In the genomic region with DNA sequence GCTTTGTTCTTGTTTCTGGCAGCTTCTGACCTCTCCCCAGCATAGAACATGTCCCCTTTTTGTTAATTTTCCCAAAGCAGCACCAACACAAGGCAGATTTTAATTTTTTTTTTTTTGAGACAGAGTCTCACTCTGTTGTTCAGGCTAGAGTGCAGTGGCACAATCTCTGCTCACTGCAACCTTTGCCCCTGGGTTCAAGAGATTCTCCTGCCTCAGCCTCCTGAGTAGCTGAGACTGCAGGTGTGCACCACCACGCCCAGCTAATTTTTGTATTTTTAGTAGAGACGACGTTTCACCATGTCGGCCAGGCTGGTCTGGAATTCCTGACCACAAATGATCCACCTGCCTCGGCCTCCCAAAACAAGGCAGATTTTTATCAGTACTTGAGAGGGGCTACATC, we compare ENCODE assay signal across 18 cellular contexts. TPM values are rescaled to one million over a fixed set of nuclear protein-coding genes. Genes with fewer than 3 reads are reported as not detected.
A peak's percentile ranks its signal among the peaks of the same experiment; 100 is the strongest.
DNase-seq lines count a peak whose midpoint lies in the region; ATAC-seq, FAIRE-seq and TF ChIP-seq lines count a peak whose summit lies in the region.
"Not testable (repeated sequence)": the region's sequence is repeated elsewhere in the genome, so short reads cannot be mapped to it uniquely, and the experiment has no call there.
"Had no signal": no experiment of that assay in that cellular context is flagged by ENCODE, and none has a peak within 500 bp of the region (broad histone marks: within the 10 kb centered on the region; RNA-seq: fewer than 3 reads in every experiment).

No MANE protein-coding gene starts in this region.

- H3K27ac ChIP-seq in BLaER1; H9 (ENCODE audit: insufficient read length, low read depth, low read length): not testable (repeated sequence)
- H3K27ac ChIP-seq in RWPE2 (ENCODE audit: poor library complexity, severe bottlenecking), result peak overlapping the region; percentile 86
- H3K27ac ChIP-seq in small intestine (ENCODE audit: low read depth in 1 of 2, low read length in 1 of 2), result peak overlapping the region; percentile 56 to 87

- CTCF ChIA-PET in activated CD8-positive, alpha-beta T cell treated with anti-CD3 and anti-CD28 coated beads for 36 hours (lab: Charles Lee), result interaction anchor here (1.1 to 6.0 kb wide), 2 partner anchors 9 to 24 kb away, joined by 3 to 29 read pairs; a partner anchor contains a TSS

- ATAC-seq in RWPE2 (ENCODE audit: low read depth); activated CD8-positive, alpha-beta T cell treated with anti-CD3 and anti-CD28 coated beads for 36 hours; effector memory CD8-positive, alpha-beta T cell (replicated peaks); memory B cell (ENCODE audit: low read depth): not testable (repeated sequence)

- not testable (repeated sequence) for TF ChIP-seq CTCF in H9 (conservative IDR thresholded peaks at IDR 0.05); RWPE2 (IDR thresholded peaks at IDR 0.05; ENCODE audit: poor library complexity, severe bottlenecking); activated CD8-positive, alpha-beta T cell treated with anti-CD3 and anti-CD28 coated beads for 36 hours (IDR thresholded peaks at IDR 0.05)

- intact Hi-C loops in activated CD8-positive, alpha-beta T cell treated with anti-CD3 and anti-CD28 coated beads for 36 hours (cut with micrococcal nuclease), result loop anchor here (10.0 kb wide), 1 partner anchor 63 kb away; a partner anchor contains a TSS

- not testable (repeated sequence) for H3K4me3 ChIP-seq in BLaER1; RWPE2 (ENCODE audit: severe bottlenecking)
- peak overlapping the region in 1 of 2 donors; percentile 93 for H3K4me3 ChIP-seq in small intestine (ENCODE audit: low read depth in 1 of 2, low read length in 2 of 2)

- not testable (repeated sequence) for H2BK120ac ChIP-seq in H9 (ENCODE audit: low read depth, low read length, poor library complexity, severe bottlenecking)

- not testable (repeated sequence) for H2BK15ac ChIP-seq in H9 (ENCODE audit: low read depth, low read length)

- H3K79me2 ChIP-seq in H9 (ENCODE audit: insufficient read depth, low read length), result not testable (repeated sequence)

- WGBS in H9 (ENCODE audit: extremely low coverage, insufficient read length, low lambda C conversion rate), result no CpG with 5 or more reads among the region's 5 CpGs
- WGBS in small intestine, 3 donors, result 30 to 71% (median 58%) methylated on average over 5 of the region's 5 CpGs

- H3K23ac ChIP-seq in H9 (ENCODE audit: insufficient read length, low read depth, low read length), result not testable (repeated sequence)

- peaks cover 34% of the 10 kb centered on the region for H3K4me1 ChIP-seq in BLaER1
- H3K4me1 ChIP-seq in H9 (ENCODE audit: insufficient read depth, low read length); RWPE2 (ENCODE audit: insufficient read depth, poor library complexity, severe bottlenecking); small intestine (ENCODE audit: control insufficient read depth in 2 of 2, insufficient read depth in 1 of 2, low read depth in 1 of 2, low read length in 1 of 2): not testable (repeated sequence)

- H3K4ac ChIP-seq in H9 (ENCODE audit: low read depth, low read length), result not testable (repeated sequence)

- H3K23me2 ChIP-seq in H9 (ENCODE audit: insufficient read length, low read depth, low read length, poor library complexity, severe bottlenecking), result peaks cover 10% of the 10 kb centered on the region

- H4K5ac ChIP-seq in H9 (ENCODE audit: insufficient read length, low read depth, low read length), result not testable (repeated sequence)

- not testable (repeated sequence) for H2BK12ac ChIP-seq in H9 (ENCODE audit: insufficient read length, low read depth, low read length)

- peaks cover 6 to 14% (median 7%) of the 10 kb centered on the region in 3 experiments; a peak in 5 of 7 replicates for H3K36me3 Mint-ChIP-seq in H9 (ENCODE audit: insufficient read depth in 1 of 3, low read depth in 3 of 3)
- peaks cover 23% of the 10 kb centered on the region for H3K36me3 Mint-ChIP-seq in activated CD8-positive, alpha-beta T cell treated with anti-CD3 and anti-CD28 coated beads for 36 hours (ENCODE audit: low read depth)
- H3K36me3 Mint-ChIP-seq in activated naive CD8-positive, alpha-beta T cell; memory B cell: not testable (repeated sequence)
- H3K36me3 Mint-ChIP-seq in effector memory CD8-positive, alpha-beta T cell (ENCODE audit: insufficient read depth), result peaks cover 21% of the 10 kb centered on the region

- H4K20me1 ChIP-seq in BLaER1, result peaks cover 37% of the 10 kb centered on the region
- not testable (repeated sequence) for H4K20me1 ChIP-seq in H9 (ENCODE audit: control insufficient read depth, insufficient read depth, insufficient read length)

- H2AFZ ChIP-seq in H9 (ENCODE audit: low read length), result not testable (repeated sequence)

- not testable (repeated sequence) for DNase-seq in H9; RWPE2 (ENCODE audit: low spot score); activated CD8-positive, alpha-beta T cell treated with anti-CD3 and anti-CD28 coated beads for 36 hours; effector memory CD8-positive, alpha-beta T cell
- DNase-seq in memory B cell (ENCODE audit: low spot score in 2 of 2) (peak in 1 of 2 donors; percentile 8), small intestine (peak; percentile 71)

- not testable (repeated sequence) for H3K18ac ChIP-seq in H9 (ENCODE audit: insufficient read length, low read depth, low read length)

- POLR2A ChIA-PET in activated CD8-positive, alpha-beta T cell treated with anti-CD3 and anti-CD28 coated beads for 36 hours (lab: Charles Lee), result interaction anchor here (4.8 kb wide), 1 partner anchor 9 kb away, joined by 35 read pairs; a partner anchor contains a TSS

- H3K27me3 ChIP-seq in BLaER1; H9 (ENCODE audit: insufficient read depth, low read length); RWPE2 (ENCODE audit: insufficient read depth, poor library complexity, severe bottlenecking); small intestine (ENCODE audit: control insufficient read depth in 2 of 2, insufficient read depth in 2 of 2, low read length in 2 of 2): not testable (repeated sequence)

- H3K4me1 Mint-ChIP-seq in H9, result peaks cover 13% of the 10 kb centered on the region in 2 experiments
- H3K4me1 Mint-ChIP-seq in activated CD8-positive, alpha-beta T cell treated with anti-CD3 and anti-CD28 coated beads for 36 hours (ENCODE audit: low read depth), result peaks cover 33% of the 10 kb centered on the region
- peaks cover 37% of the 10 kb centered on the region for H3K4me1 Mint-ChIP-seq in activated naive CD8-positive, alpha-beta T cell (ENCODE audit: low read depth)
- H3K4me1 Mint-ChIP-seq in effector memory CD8-positive, alpha-beta T cell (ENCODE audit: low read depth in 2 of 2), result peaks cover 21 to 24% of the 10 kb centered on the region in 2 donors
- H3K4me1 Mint-ChIP-seq in memory B cell, result peaks cover 18% of the 10 kb centered on the region

- H3T11ph ChIP-seq in H9 (ENCODE audit: low read length), result not testable (repeated sequence)

- H3K9me3 Mint-ChIP-seq in H9; activated CD8-positive, alpha-beta T cell treated with anti-CD3 and anti-CD28 coated beads for 36 hours; activated naive CD8-positive, alpha-beta T cell (ENCODE audit: low read depth); effector memory CD8-positive, alpha-beta T cell; memory B cell: not testable (repeated sequence)

- H2BK5ac ChIP-seq in H9 (ENCODE audit: insufficient read length, low read length), result not testable (repeated sequence)

- not testable (repeated sequence) for H4K91ac ChIP-seq in H9 (ENCODE audit: insufficient read length, low read depth, low read length)

- not testable (repeated sequence) for H4K8ac ChIP-seq in H9 (replicated peaks; ENCODE audit: insufficient read length, low read depth, low read length)

- not testable (repeated sequence) for H3K14ac ChIP-seq in H9 (ENCODE audit: insufficient read depth, low read length)

- H3K4me2 ChIP-seq in BLaER1, result peak overlapping the region; percentile 99; the same call in 1 of the 2 replicates
- not testable (repeated sequence) for H3K4me2 ChIP-seq in H9 (ENCODE audit: insufficient read depth, insufficient read length, low read length)

- peak overlapping the region in 1 of 3 experiments; percentile 77; a peak in 1 of 7 replicates for H3K27ac Mint-ChIP-seq in H9
- peak overlapping the region; percentile 3 for H3K27ac Mint-ChIP-seq in activated CD8-positive, alpha-beta T cell treated with anti-CD3 and anti-CD28 coated beads for 36 hours
- peak overlapping the region; percentile 78 for H3K27ac Mint-ChIP-seq in activated naive CD8-positive, alpha-beta T cell
- H3K27ac Mint-ChIP-seq in effector memory CD8-positive, alpha-beta T cell, result peak overlapping the region; percentile 31 to 93
- not testable (repeated sequence) for H3K27ac Mint-ChIP-seq in memory B cell

- not testable (repeated sequence) for H2AK5ac ChIP-seq in H9 (ENCODE audit: insufficient read length, low read length)

- H3K4me3 Mint-ChIP-seq in H9 (peak overlapping the region; percentile 12 to 16; a peak in 4 of 5 replicates), memory B cell (peak overlapping the region; percentile 27)
- peak overlapping the region; percentile 7 for H3K4me3 Mint-ChIP-seq in activated CD8-positive, alpha-beta T cell treated with anti-CD3 and anti-CD28 coated beads for 36 hours
- peak overlapping the region; percentile 100 for H3K4me3 Mint-ChIP-seq in activated naive CD8-positive, alpha-beta T cell
- H3K4me3 Mint-ChIP-seq in effector memory CD8-positive, alpha-beta T cell, result peak overlapping the region; percentile 27 to 97

- not testable (repeated sequence) for H3K79me1 ChIP-seq in H9 (ENCODE audit: insufficient read depth, low read depth, low read length, poor library complexity, severe bottlenecking)

- H3K56ac ChIP-seq in H9 (ENCODE audit: insufficient read length, low read depth, low read length), result not testable (repeated sequence)

- 0 out of 2 replicates have a peak overlapping the region, but pooled peaks have one; percentile 88 for H3K9ac ChIP-seq in BLaER1
- not testable (repeated sequence) for H3K9ac ChIP-seq in H9 (ENCODE audit: extremely low read depth, insufficient read length, low read length)

- peaks cover 11% of the 10 kb centered on the region for H3K27me3 Mint-ChIP-seq in H9 (ENCODE audit: low read depth)
- H3K27me3 Mint-ChIP-seq in activated CD8-positive, alpha-beta T cell treated with anti-CD3 and anti-CD28 coated beads for 36 hours; activated naive CD8-positive, alpha-beta T cell; effector memory CD8-positive, alpha-beta T cell; memory B cell: not testable (repeated sequence)

- not testable (repeated sequence) for H3K9me3 ChIP-seq in BLaER1; H9 (ENCODE audit: control insufficient read depth, low read depth, low read length); RWPE2 (ENCODE audit: severe bottlenecking); small intestine (ENCODE audit: control insufficient read depth, low read depth)

- H3K36me3 ChIP-seq in BLaER1, result peaks cover 29% of the 10 kb centered on the region
- H3K36me3 ChIP-seq in RWPE2 (ENCODE audit: low read depth), result peaks cover 10% of the 10 kb centered on the region; the same call in 1 of the 2 replicates
- H3K36me3 ChIP-seq in small intestine (ENCODE audit: control insufficient read depth in 2 of 2, insufficient read depth in 2 of 2, low read length in 2 of 2), result not testable (repeated sequence)

- FAIRE-seq in small intestine (lab: Jason Lieb, UNC), result not testable (repeated sequence)

- not testable (repeated sequence) for H2BK20ac ChIP-seq in H9 (ENCODE audit: low read depth, low read length, poor library complexity, severe bottlenecking)

RNA-seq across cellular contexts. Expression of a gene that starts 2.5 kb away (rescaled TPM):
- total RNA-seq in H9 (2021), result 42.3 and 44.0 TPM in 2 replicates
- total RNA-seq in activated CD8-positive, alpha-beta T cell treated with anti-CD3 and anti-CD28 coated beads for 36 hours, result 10 to 100 TPM; 37.5 to 42.4 TPM
- 100 to 1,000 TPM; 192 to 417 (median 404) TPM for polyA plus RNA-seq in small intestine

RNA-seq across cellular contexts. Expression of a gene that starts 7.6 kb away (rescaled TPM):
- 0.92 and 1.3 TPM in 2 replicates for total RNA-seq in H9 (2021)
- total RNA-seq in activated CD8-positive, alpha-beta T cell treated with anti-CD3 and anti-CD28 coated beads for 36 hours, result under 1 TPM in 1 of 2 experiments, not detected in 1; 0.52 TPM
- polyA plus RNA-seq in small intestine, result under 1 TPM in 1 of 3 donors, not detected in 2; 0.58 TPM
- total RNA-seq: cardiac muscle cell, G401, glomerular endothelial cell, kidney epithelial cell, lung microvascular endothelial cell, ovary, SJCRH30, smooth muscle cell, vagina had no signal
- polyA plus RNA-seq: ovary, smooth muscle cell had no signal

RNA-seq across cellular contexts. Expression of a gene that starts 9.6 kb away (rescaled TPM):
- 315 and 341 TPM in 2 replicates for total RNA-seq in H9 (2021)
- 100 to 1,000 TPM; 197 TPM for total RNA-seq in activated CD8-positive, alpha-beta T cell treated with anti-CD3 and anti-CD28 coated beads for 36 hours
- 100 to 1,000 TPM in 2 of 3 donors, 10 to 100 TPM in 1; 99.3 to 188 (median 171) TPM for polyA plus RNA-seq in small intestine

RNA-seq across cellular contexts. Expression of a gene that starts 10.1 kb away (rescaled TPM):
- 225 and 228 TPM in 2 replicates for total RNA-seq in H9 (2021)
- total RNA-seq in activated CD8-positive, alpha-beta T cell treated with anti-CD3 and anti-CD28 coated beads for 36 hours, result 100 to 1,000 TPM; 103 to 105 TPM
- polyA plus RNA-seq in small intestine, result 100 to 1,000 TPM; 477 to 668 (median 619) TPM

RNA-seq across cellular contexts. Expression of a gene that starts 16.7 kb away (rescaled TPM):
- total RNA-seq in H9 (2021), result 0.28 and 0.31 TPM in 2 replicates
- total RNA-seq in activated CD8-positive, alpha-beta T cell treated with anti-CD3 and anti-CD28 coated beads for 36 hours, result under 1 TPM in 1 of 2 experiments, not detected in 1; 0.23 TPM
- not detected for polyA plus RNA-seq in small intestine
- total RNA-seq: cardiac muscle cell, glomerular endothelial cell, HT1080, kidney epithelial cell, lung microvascular endothelial cell, ovary, SJCRH30, smooth muscle cell had no signal
- polyA plus RNA-seq: cardiac muscle cell, ovary, smooth muscle cell had no signal

Comparison
In these comparisons a context has a peak if more than half of its experiments do, and no peak if none do; other contexts are left out.
1. H3K4me3 Mint-ChIP-seq: peak in every context shown above with its lines; median percentile 100 in activated naive CD8-positive, alpha-beta T cell; 62 in effector memory CD8-positive, alpha-beta T cell; 27 in memory B cell; 14 in H9; 7 in activated CD8-positive, alpha-beta T cell treated with anti-CD3 and anti-CD28 coated beads for 36 hours.